16 cellular contexts compared by ENCODE assay signal in the genomic region with DNA sequence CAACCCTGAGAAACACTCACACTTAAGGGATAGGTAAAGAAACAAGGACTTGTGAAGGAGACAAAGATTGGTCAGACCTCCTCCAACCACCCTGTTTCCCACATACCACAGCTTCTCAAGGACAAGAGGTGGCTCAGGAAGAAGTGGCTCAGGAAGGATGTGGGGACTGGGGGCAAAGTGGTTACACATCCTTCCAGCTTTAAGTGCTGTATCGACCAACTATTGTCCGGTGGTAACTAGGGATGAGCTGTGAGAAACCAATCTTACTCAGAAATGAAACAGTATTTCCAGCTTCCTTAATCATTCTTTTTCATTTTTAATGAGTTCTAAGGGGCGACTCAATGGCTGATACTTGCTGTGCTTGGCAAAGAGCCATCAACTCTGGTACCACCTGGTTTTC. TPM values are rescaled to one million over a fixed set of nuclear protein-coding genes. Genes with fewer than 3 reads are reported as not detected.
DNase-seq lines count a peak whose midpoint lies in the region; ATAC-seq and TF ChIP-seq lines count a peak whose summit lies in the region.
"Had no signal": no experiment of that assay in that cellular context is flagged by ENCODE, and none has a peak within 500 bp of the region (broad histone marks: within the 10 kb centered on the region; RNA-seq: fewer than 3 reads in every experiment).

No MANE protein-coding gene starts in this region.

- no peak overlapping the region for H3K23ac ChIP-seq in IMR-90 (ENCODE audit: low read depth, low read length)

- peak overlapping the region; percentile 42; the same call in 1 of the 2 replicates for H2BK120ac ChIP-seq in IMR-90 (ENCODE audit: low read depth, low read length)

- no peaks in the 10 kb centered on the region for H3K79me1 ChIP-seq in IMR-90 (ENCODE audit: low read depth in 1 of 2, low read length in 2 of 2)

- POLR2A ChIA-PET in IMR-90 (lab: Charles Lee; ENCODE audit: unreplicated experiment): no interaction called here

- H4K5ac ChIP-seq in IMR-90 (ENCODE audit: low read depth, low read length): no peak overlapping the region; the same call in 1 of the 2 replicates

- H3K4me2 ChIP-seq in IMR-90 (ENCODE audit: low read depth, low read length): no peak overlapping the region

- no peaks in the 10 kb centered on the region for H3K9me3 Mint-ChIP-seq in activated naive CD4-positive, alpha-beta T cell treated with anti-CD3 and anti-CD28 coated beads, Interleukin-2, amount 50 U/mL, for 72 hours
- H3K9me3 Mint-ChIP-seq in activated naive CD4-positive, alpha-beta T cell treated with anti-CD3 and anti-CD28 coated beads for 36 hours: no peaks in the 10 kb centered on the region
- no peaks in the 10 kb centered on the region for H3K9me3 Mint-ChIP-seq in activated naive CD8-positive, alpha-beta T cell treated with anti-CD3 and anti-CD28 coated beads, Interleukin-2, amount 50 U/mL, for 24 hours
- no peaks in the 10 kb centered on the region for H3K9me3 Mint-ChIP-seq in stimulated activated naive CD8-positive, alpha-beta T cell treated with anti-CD3 and anti-CD28 coated beads, Interleukin-15, amount 100 ng/mL, for 72 hours
- H3K9me3 Mint-ChIP-seq in nephron progenitor cell: peaks cover 12% of the 10 kb centered on the region

- peak overlapping the region; percentile 55 for H3K18ac ChIP-seq in IMR-90 (ENCODE audit: low read depth, low read length)

- CTCF ChIA-PET in activated naive CD4-positive, alpha-beta T cell treated with anti-CD3 and anti-CD28 coated beads for 36 hours (lab: Charles Lee): no interaction called here
- CTCF ChIA-PET in IMR-90 (lab: Yijun Ruan, JAX): no interaction called here

- no peak overlapping the region for H3K4me3 ChIP-seq in IMR-90 (ENCODE audit: insufficient read depth, low read depth, low read length)
- H3K4me3 ChIP-seq: HAP-1 had no signal

- intact Hi-C loops in activated naive CD4-positive, alpha-beta T cell treated with anti-CD3 and anti-CD28 coated beads for 36 hours (cut with micrococcal nuclease): no loop called here
- intact Hi-C loops in IMR-90 (cut with micrococcal nuclease): no loop called here

- H3K36me3 ChIP-seq in IMR-90 (ENCODE audit: control insufficient read depth, insufficient read depth, low read length): no peaks in the 10 kb centered on the region
- H3K36me3 ChIP-seq: HAP-1 had no signal

- H3K27ac Mint-ChIP-seq in activated naive CD4-positive, alpha-beta T cell treated with anti-CD3 and anti-CD28 coated beads, Interleukin-2, amount 50 U/mL, for 72 hours: no peak overlapping the region
- H3K27ac Mint-ChIP-seq in activated naive CD4-positive, alpha-beta T cell treated with anti-CD3 and anti-CD28 coated beads for 36 hours: no peak overlapping the region
- peak overlapping the region; percentile 60 for H3K27ac Mint-ChIP-seq in activated naive CD8-positive, alpha-beta T cell treated with anti-CD3 and anti-CD28 coated beads, Interleukin-2, amount 50 U/mL, for 24 hours
- H3K27ac Mint-ChIP-seq in stimulated activated naive CD8-positive, alpha-beta T cell treated with anti-CD3 and anti-CD28 coated beads, Interleukin-15, amount 100 ng/mL, for 72 hours: no peak overlapping the region
- no peak overlapping the region for H3K27ac Mint-ChIP-seq in nephron progenitor cell

- in situ Hi-C loops in IMR-90 (cut with MboI; ENCODE audit: low sequenced_read_pairs): no loop called here

- H4K91ac ChIP-seq in IMR-90 (ENCODE audit: insufficient read depth, low read depth, low read length): peak overlapping the region; percentile 48; the same call in 1 of the 2 replicates

- H3K56ac ChIP-seq in IMR-90 (ENCODE audit: extremely low read depth, insufficient read depth, low read length): no peak overlapping the region

- H4K20me1 ChIP-seq in IMR-90 (ENCODE audit: insufficient read depth, low read length): no peaks in the 10 kb centered on the region

- TF ChIP-seq CTCF in IMR-90 (conservative IDR thresholded peaks at IDR 0.05; ENCODE audit: low read depth, low read length): no peak
- no peak for TF ChIP-seq CTCF in nephron progenitor cell (IDR thresholded peaks at IDR 0.05)

- no peaks in the 10 kb centered on the region for H3K27me3 Mint-ChIP-seq in activated naive CD4-positive, alpha-beta T cell treated with anti-CD3 and anti-CD28 coated beads for 36 hours (ENCODE audit: low read depth)
- H3K27me3 Mint-ChIP-seq in activated naive CD8-positive, alpha-beta T cell treated with anti-CD3 and anti-CD28 coated beads, Interleukin-2, amount 50 U/mL, for 24 hours: peaks cover 4% of the 10 kb centered on the region
- no peaks in the 10 kb centered on the region for H3K27me3 Mint-ChIP-seq in stimulated activated naive CD8-positive, alpha-beta T cell treated with anti-CD3 and anti-CD28 coated beads, Interleukin-15, amount 100 ng/mL, for 72 hours
- no peaks in the 10 kb centered on the region for H3K27me3 Mint-ChIP-seq in nephron progenitor cell (ENCODE audit: low read depth, poor library complexity)

- peak; percentile 44 to 78 for ATAC-seq in activated naive CD4-positive, alpha-beta T cell treated with anti-CD3 and anti-CD28 coated beads, Interleukin-2, amount 50 U/mL, for 72 hours
- ATAC-seq in IMR-90 (ENCODE audit: low read depth): no peak
- peak; percentile 73 for ATAC-seq in activated naive CD8-positive, alpha-beta T cell treated with anti-CD3 and anti-CD28 coated beads, Interleukin-2, amount 50 U/mL, for 24 hours
- ATAC-seq in stimulated activated naive CD8-positive, alpha-beta T cell treated with anti-CD3 and anti-CD28 coated beads, Interleukin-15, amount 100 ng/mL, for 72 hours: peak; percentile 64

- no peak overlapping the region for H2AK9ac ChIP-seq in IMR-90 (replicated peaks; ENCODE audit: low read depth, low read length, poor library complexity)

- H3K27me3 ChIP-seq in IMR-90 (ENCODE audit: control insufficient read depth, insufficient read depth, low read length): no peaks in the 10 kb centered on the region; the same call in 1 of the 2 replicates

- DNase-seq in activated naive CD4-positive, alpha-beta T cell treated with anti-CD3 and anti-CD28 coated beads, Interleukin-2, amount 50 U/mL, for 72 hours (ENCODE audit: low spot score in 2 of 2): no peak
- no peak for DNase-seq in activated naive CD4-positive, alpha-beta T cell treated with anti-CD3 and anti-CD28 coated beads for 36 hours
- no peak for DNase-seq in IMR-90
- DNase-seq in activated naive CD8-positive, alpha-beta T cell treated with anti-CD3 and anti-CD28 coated beads, Interleukin-2, amount 50 U/mL, for 24 hours: no peak
- peak in 1 of 2 donors; percentile 11 for DNase-seq in stimulated activated naive CD8-positive, alpha-beta T cell treated with anti-CD3 and anti-CD28 coated beads, Interleukin-15, amount 100 ng/mL, for 72 hours
- DNase-seq in HPDE6-E6E7 (ENCODE audit: extremely low spot score): no peak
- DNase-seq in nephron progenitor cell: no peak
- DNase-seq in GF-D8 (lab: John Stamatoyannopoulos, UW): no peak
- DNase-seq: C1 segment of cervical spinal cord, NCI-H1105 treated with DMSO at 0.1 percent for 48 hours, NCI-H1694, NCI-H510A treated with DMSO at 0.1 percent for 48 hours, NCI-H774 had no signal

- no peaks in the 10 kb centered on the region for H3K36me3 Mint-ChIP-seq in activated naive CD4-positive, alpha-beta T cell treated with anti-CD3 and anti-CD28 coated beads, Interleukin-2, amount 50 U/mL, for 72 hours
- H3K36me3 Mint-ChIP-seq in activated naive CD4-positive, alpha-beta T cell treated with anti-CD3 and anti-CD28 coated beads for 36 hours (ENCODE audit: low read depth): no peaks in the 10 kb centered on the region
- H3K36me3 Mint-ChIP-seq in activated naive CD8-positive, alpha-beta T cell treated with anti-CD3 and anti-CD28 coated beads, Interleukin-2, amount 50 U/mL, for 24 hours (ENCODE audit: low read depth): no peaks in the 10 kb centered on the region
- peaks cover 6% of the 10 kb centered on the region for H3K36me3 Mint-ChIP-seq in nephron progenitor cell (ENCODE audit: low read depth)

- no peaks in the 10 kb centered on the region for H3K9me1 ChIP-seq in IMR-90 (ENCODE audit: insufficient read depth, low read length)

- peaks cover 6% of the 10 kb centered on the region; the same call in 1 of the 2 replicates for H3K4me1 ChIP-seq in IMR-90 (ENCODE audit: control insufficient read depth, insufficient read depth, low read length)
- H3K4me1 ChIP-seq: HAP-1 had no signal

- WGBS in IMR-90 (ENCODE audit: extremely low coverage in 2 of 2, insufficient read length in 1 of 2), 2 experiments: 20% methylated on average over 1 of the region's 3 CpGs; no CpG with 5 or more reads in 1 of the 2 experiments

- no peak overlapping the region for H2BK15ac ChIP-seq in IMR-90 (ENCODE audit: low read depth, low read length)

- H4K8ac ChIP-seq in IMR-90 (ENCODE audit: low read depth in 2 of 2, low read length in 2 of 2): no peak overlapping the region

- no peak overlapping the region for H3K4me3 Mint-ChIP-seq in activated naive CD4-positive, alpha-beta T cell treated with anti-CD3 and anti-CD28 coated beads for 36 hours
- H3K4me3 Mint-ChIP-seq in activated naive CD8-positive, alpha-beta T cell treated with anti-CD3 and anti-CD28 coated beads, Interleukin-2, amount 50 U/mL, for 24 hours: no peak overlapping the region
- H3K4me3 Mint-ChIP-seq in stimulated activated naive CD8-positive, alpha-beta T cell treated with anti-CD3 and anti-CD28 coated beads, Interleukin-15, amount 100 ng/mL, for 72 hours: peak overlapping the region in 1 of 2 donors; percentile 40
- H3K4me3 Mint-ChIP-seq in nephron progenitor cell: no peak overlapping the region

- peak overlapping the region; percentile 20 for H3K27ac ChIP-seq in IMR-90 (ENCODE audit: insufficient read depth, low read length)
- H3K27ac ChIP-seq: HL-60 had no signal

- H3K9me3 ChIP-seq in IMR-90 (ENCODE audit: control insufficient read depth, insufficient read depth, low read length): no peaks in the 10 kb centered on the region
- H3K9me3 ChIP-seq: HAP-1 had no signal

- dilution Hi-C loops in IMR-90 (cut with HindIII; ENCODE audit: low sequenced_read_pairs, unreplicated experiment): no loop called here

- H3K4ac ChIP-seq in IMR-90 (ENCODE audit: low read depth, low read length): no peak overlapping the region

- TF ChIP-seq RAD21 in IMR-90 (IDR thresholded peaks at IDR 0.05; ENCODE audit: low read length): no peak

- no peak overlapping the region for H2AFZ ChIP-seq in IMR-90 (replicated peaks; ENCODE audit: low read length, poor library complexity)

- BruUV-seq in IMR-90 (replicated peaks; lab: Mats Ljungman, UMichigan): no TSS peak

- H2AK5ac ChIP-seq in IMR-90 (ENCODE audit: low read depth, low read length): 0 out of 2 replicates have a peak overlapping the region, but pooled peaks have one; percentile 51

- peaks cover 4% of the 10 kb centered on the region for H3K4me1 Mint-ChIP-seq in activated naive CD4-positive, alpha-beta T cell treated with anti-CD3 and anti-CD28 coated beads for 36 hours (ENCODE audit: low read depth)
- H3K4me1 Mint-ChIP-seq in activated naive CD8-positive, alpha-beta T cell treated with anti-CD3 and anti-CD28 coated beads, Interleukin-2, amount 50 U/mL, for 24 hours: peaks cover 13% of the 10 kb centered on the region
- H3K4me1 Mint-ChIP-seq in stimulated activated naive CD8-positive, alpha-beta T cell treated with anti-CD3 and anti-CD28 coated beads, Interleukin-15, amount 100 ng/mL, for 72 hours: peaks cover 9% of the 10 kb centered on the region
- no peaks in the 10 kb centered on the region for H3K4me1 Mint-ChIP-seq in nephron progenitor cell

- no peak overlapping the region for H3K9ac ChIP-seq in IMR-90 (ENCODE audit: low read depth, low read length)

- TF ChIP-seq POLR2A in IMR-90 (IDR thresholded peaks at IDR 0.05; ENCODE audit: low read depth, low read length): no peak

- H2BK5ac ChIP-seq in IMR-90 (ENCODE audit: low read depth, low read length, poor library complexity, severe bottlenecking): peak overlapping the region; percentile 11

- H3K14ac ChIP-seq in IMR-90 (replicated peaks; ENCODE audit: low read depth, low read length): no peak overlapping the region

- H2BK20ac ChIP-seq in IMR-90 (ENCODE audit: low read depth, low read length): peak overlapping the region; percentile 55; the same call in 1 of the 2 replicates

RNA-seq across cellular contexts. Expression of a gene that starts 8.5 kb away (rescaled TPM):
- total RNA-seq in activated naive CD4-positive, alpha-beta T cell treated with anti-CD3 and anti-CD28 coated beads, Interleukin-2, amount 50 U/mL, for 72 hours: under 1 TPM; 0.14 TPM
- not detected for total RNA-seq in activated naive CD4-positive, alpha-beta T cell treated with anti-CD3 and anti-CD28 coated beads for 36 hours
- 0.83 and 1.1 TPM in 2 replicates for total RNA-seq in IMR-90 (2012; rRNA removed)
- polyA plus RNA-seq in IMR-90 (2012; rRNA removed): 0.29 and 0.32 TPM in 2 replicates
- polyA plus RNA-seq in IMR-90 (2012; cell fraction: cytosol; rRNA removed): 0.18 and 0.22 TPM in 2 replicates
- polyA plus RNA-seq in IMR-90 (2012; cell fraction: nucleus; rRNA removed; ENCODE audit: low replicate concordance): 0.11 and 0.17 TPM in 2 replicates
- total RNA-seq: LHCN-M2 had no signal
